Comparison of ENCODE assay signal across 23 cellular contexts in genomic region chr9:136493567-136493971, GRCh38. TPM values are rescaled to one million over a fixed set of nuclear protein-coding genes. Genes with fewer than 3 reads are reported as not detected.
DNase-seq lines count a peak whose midpoint lies in the region; ATAC-seq, FAIRE-seq and TF ChIP-seq lines count a peak whose summit lies in the region.
"Had no signal": no experiment of that assay in that cellular context is flagged by ENCODE, and none has a peak within 500 bp of the region (broad histone marks: within the 10 kb centered on the region; RNA-seq: fewer than 3 reads in every experiment).

No MANE protein-coding gene starts in this region.

- no peak overlapping the region for H3K4me2 ChIP-seq in GM12878 (ENCODE audit: control insufficient read depth, insufficient read depth)

- ATAC-seq in activated naive CD4-positive, alpha-beta T cell treated with anti-CD3 and anti-CD28 coated beads, Interleukin-2, amount 50 U/mL, for 72 hours: peak; percentile 7 to 22
- ATAC-seq in GM12878: peak; percentile 29
- ATAC-seq in effector memory CD8-positive, alpha-beta T cell (replicated peaks): no peak

- no peaks in the 10 kb centered on the region for H3K4me1 ChIP-seq in GM12878 (ENCODE audit: control insufficient read depth, insufficient read depth, low read length)
- peaks cover 0 to 9% (median 3%) of the 10 kb centered on the region in 4 donors for H3K4me1 ChIP-seq in liver (ENCODE audit: control insufficient read depth in 4 of 4, insufficient read depth in 4 of 4, low read length in 3 of 4)

- H3K27ac ChIP-seq in GM12878 (ENCODE audit: control insufficient read depth, insufficient read depth) (no peak overlapping the region), liver (ENCODE audit: low read depth in 1 of 2, low read length in 2 of 2) (peak overlapping the region; percentile 24 to 28), temporal lobe (ENCODE audit: low read depth, low read length) (peak overlapping the region; percentile 74)

- WGBS in GM12878 (ENCODE audit: insufficient coverage, insufficient replicate concordance, low lambda C conversion rate, missing lambda C conversion rate): 73% methylated on average over 7 of the region's 8 CpGs
- WGBS in liver: 87% methylated on average over 8 of the region's 8 CpGs

- POLR2A ChIA-PET in GM12878 (lab: Charles Lee): no interaction called here

- H3K9me3 Mint-ChIP-seq in activated naive CD4-positive, alpha-beta T cell treated with anti-CD3 and anti-CD28 coated beads, Interleukin-2, amount 50 U/mL, for 72 hours: no peaks in the 10 kb centered on the region
- no peaks in the 10 kb centered on the region for H3K9me3 Mint-ChIP-seq in effector memory CD8-positive, alpha-beta T cell
- H3K9me3 Mint-ChIP-seq: activated CD4-positive, alpha-beta T cell treated with anti-CD3 and anti-CD28 coated beads, Interleukin-2, amount 10 ng/mL, durations not matched to agents 7 days and 5 days; dendritic cell treated with granulocyte-macrophage colony-stimulating factor and Interleukin-4, amounts not matched to agents 40 ng/mL and 50 ng/mL, for 4 days; nephron had no signal

- no peaks in the 10 kb centered on the region for H3K27me3 Mint-ChIP-seq in effector memory CD8-positive, alpha-beta T cell
- H3K27me3 Mint-ChIP-seq: activated CD4-positive, alpha-beta T cell treated with anti-CD3 and anti-CD28 coated beads, Interleukin-2, amount 10 ng/mL, durations not matched to agents 7 days and 5 days had no signal

- TF ChIP-seq POLR2A in GM12878 (IDR thresholded peaks at IDR 0.05; ENCODE audit: low read depth, low read length): no peak

- H3K36me3 ChIP-seq in GM12878 (ENCODE audit: control insufficient read depth in 2 of 2, insufficient read depth in 2 of 2, low read length in 1 of 2) (peaks cover 0 to 15% of the 10 kb centered on the region in 2 experiments; a peak in 2 of 4 replicates), liver (ENCODE audit: control insufficient read depth in 4 of 4, insufficient read depth in 3 of 4, low read depth in 1 of 4, low read length in 3 of 4) (peaks cover 5 to 29% (median 13%) of the 10 kb centered on the region in 4 donors)

- TF ChIP-seq CTCF in GM12878 (IDR thresholded peaks at IDR 0.05 in 2 of 3, conservative IDR thresholded peaks at IDR 0.05 in 1 of 3; ENCODE audit: control insufficient read depth in 2 of 3, extremely low read depth in 1 of 3, insufficient read depth in 1 of 3, low read depth in 3 of 3, low read length in 3 of 3) (no peak), liver (IDR thresholded peaks at IDR 0.05; ENCODE audit: low read depth, low read length, missing input control) (no peak)

- CTCF ChIA-PET in GM12878 (lab: Yijun Ruan, JAX): no interaction called here

- intact Hi-C loops in GM12878 (cut with micrococcal nuclease; ENCODE audit: unreplicated experiment): no loop called here

- H3K4me3 Mint-ChIP-seq in effector memory CD8-positive, alpha-beta T cell: no peak overlapping the region
- H3K4me3 Mint-ChIP-seq: activated CD4-positive, alpha-beta T cell treated with anti-CD3 and anti-CD28 coated beads, Interleukin-2, amount 10 ng/mL, durations not matched to agents 7 days and 5 days; dendritic cell treated with granulocyte-macrophage colony-stimulating factor and Interleukin-4, amounts not matched to agents 40 ng/mL and 50 ng/mL, for 4 days; nephron had no signal

- H3K9ac ChIP-seq in GM12878 (ENCODE audit: control insufficient read depth, insufficient read depth, low read length) (no peak overlapping the region), liver (ENCODE audit: low read depth in 1 of 2, low read length in 2 of 2) (no peak overlapping the region)

- H3K36me3 Mint-ChIP-seq in activated naive CD4-positive, alpha-beta T cell treated with anti-CD3 and anti-CD28 coated beads, Interleukin-2, amount 50 U/mL, for 72 hours: no peaks in the 10 kb centered on the region
- H3K36me3 Mint-ChIP-seq in effector memory CD8-positive, alpha-beta T cell (ENCODE audit: insufficient read depth): peaks cover 23% of the 10 kb centered on the region

- RAD21 ChIA-PET in GM12878 (lab: Charles Lee; ENCODE audit: unreplicated experiment): no interaction called here

- H3K27me3 ChIP-seq in GM12878 (replicated peaks in 1 of 2; ENCODE audit: control insufficient read depth in 2 of 2, insufficient read depth in 2 of 2, low read length in 1 of 2) (no peaks in the 10 kb centered on the region), liver (ENCODE audit: control insufficient read depth in 4 of 4, insufficient read depth in 4 of 4, low read length in 3 of 4) (no peaks in the 10 kb centered on the region)

- FAIRE-seq in GM12878 (lab: Jason Lieb, UNC): no peak
- FAIRE-seq: GM19239, islet of Langerhans, small intestine had no signal

- no peak overlapping the region for H3K4me3 ChIP-seq in GM12878
- H3K4me3 ChIP-seq in liver (ENCODE audit: low read depth in 1 of 3, low read length in 3 of 3): no peak overlapping the region

- H2AFZ ChIP-seq in GM12878 (ENCODE audit: control insufficient read depth, low read depth, low read length): no peak overlapping the region

- in situ Hi-C loops in GM12878 (cut with MboI): loop anchor here (5.0 kb wide), 1 partner anchor 134 kb away; no protein-coding TSS in a partner anchor

- BruUV-seq in GM12878 (replicated peaks; lab: Mats Ljungman, UMichigan): no TSS peak

- peaks cover 0 to under 1% of the 10 kb centered on the region in 2 donors for H3K4me1 Mint-ChIP-seq in effector memory CD8-positive, alpha-beta T cell (ENCODE audit: low read depth in 2 of 2)
- H3K4me1 Mint-ChIP-seq: activated CD4-positive, alpha-beta T cell treated with anti-CD3 and anti-CD28 coated beads, Interleukin-2, amount 10 ng/mL, durations not matched to agents 7 days and 5 days had no signal

- H3K79me2 ChIP-seq in GM12878 (ENCODE audit: control insufficient read depth, insufficient read depth, low read length): no peaks in the 10 kb centered on the region

- TF ChIP-seq RAD21 in GM12878 (IDR thresholded peaks at IDR 0.05; ENCODE audit: insufficient read depth, low read depth, low read length) (no peak), liver (IDR thresholded peaks at IDR 0.05) (no peak)

- TF ChIP-seq EP300 in GM12878 (IDR thresholded peaks at IDR 0.05; ENCODE audit: borderline replicate concordance in 1 of 2, control insufficient read depth in 1 of 2, low read depth in 2 of 2, low read length in 2 of 2): no peak

- H3K9me3 ChIP-seq in GM12878 (replicated peaks; ENCODE audit: control insufficient read depth, insufficient read depth, low read length) (no peaks in the 10 kb centered on the region), liver (ENCODE audit: control insufficient read depth in 4 of 4, low read length in 3 of 4) (no peaks in the 10 kb centered on the region)

- H3K27ac Mint-ChIP-seq in activated naive CD4-positive, alpha-beta T cell treated with anti-CD3 and anti-CD28 coated beads, Interleukin-2, amount 50 U/mL, for 72 hours: peak overlapping the region in 1 of 2 donors; percentile 64
- H3K27ac Mint-ChIP-seq in effector memory CD8-positive, alpha-beta T cell: no peak overlapping the region
- H3K27ac Mint-ChIP-seq: activated CD4-positive, alpha-beta T cell treated with anti-CD3 and anti-CD28 coated beads, Interleukin-2, amount 10 ng/mL, durations not matched to agents 7 days and 5 days; dendritic cell treated with granulocyte-macrophage colony-stimulating factor and Interleukin-4, amounts not matched to agents 40 ng/mL and 50 ng/mL, for 4 days; progenitor cell of endocrine pancreas had no signal

- SMC1A ChIA-PET in GM12878 (lab: Charles Lee; ENCODE audit: uncharacterized antibody, unreplicated experiment): no interaction called here

- no peak for DNase-seq in activated naive CD4-positive, alpha-beta T cell treated with anti-CD3 and anti-CD28 coated beads, Interleukin-2, amount 50 U/mL, for 72 hours (ENCODE audit: low spot score in 2 of 2)
- DNase-seq in activated naive CD4-positive, alpha-beta T cell treated with Interleukin-2 at 50 U/mL for 16 hours: no peak
- DNase-seq in GM12878 (ENCODE audit: low read depth, low spot score): no peak
- DNase-seq in effector memory CD8-positive, alpha-beta T cell: no peak
- no peak for DNase-seq in cerebellum (ENCODE audit: low spot score)
- DNase-seq in NCI-H1092 treated with DMSO at 0.1 percent for 48 hours (lab: John Stamatoyannopoulos, UW): no peak
- DNase-seq: activated CD4-positive, alpha-beta T cell treated with anti-CD3 and anti-CD28 coated beads, Interleukin-2, amount 10 ng/mL, durations not matched to agents 7 days and 5 days; activated effector memory CD4-positive, alpha-beta T cell treated with Interleukin-2 at 50 U/mL for 16 hours; foreskin melanocyte; mesendoderm; NCI-H1436 treated with DMSO at 0.1 percent for 48 hours; NCI-H2171 treated with DMSO at 0.1 percent for 48 hours; NCI-H526 treated with DMSO at 0.1 percent for 48 hours; SIG-M5; small intestine; stimulated activated naive CD4-positive, alpha-beta T cell had no signal

- no peaks in the 10 kb centered on the region for H4K20me1 ChIP-seq in GM12878 (ENCODE audit: control insufficient read depth, insufficient read depth)

RNA-seq across cellular contexts. Expression of gene SEC16A, which starts 10.7 kb away (rescaled TPM):
- total RNA-seq in activated naive CD4-positive, alpha-beta T cell treated with anti-CD3 and anti-CD28 coated beads, Interleukin-2, amount 50 U/mL, for 72 hours: 10 to 100 TPM; 56.6 to 79.5 TPM
- 45.7 and 51.6 TPM in 2 replicates for total RNA-seq in GM12878 (2013; cell fraction: nucleolus; rRNA removed)
- total RNA-seq in GM12878 (2014; rRNA removed): 14.7 and 17.6 TPM in 2 replicates
- total RNA-seq in GM12878 (2014; rRNA removed; fragmentation: Illumina TruSeq; extraction: Trizol): 8.3 and 10.0 TPM in 2 replicates
- 52.6 and 59.1 TPM in 2 replicates for total RNA-seq in GM12878 (2021)
- 36.4 TPM for polyA plus RNA-seq in GM12878 (2011; ENCODE audit: low read depth)
- polyA plus RNA-seq in GM12878 (2011; rRNA removed): 7.3 and 9.9 TPM in 2 replicates
- 12.3 and 18.3 TPM in 2 replicates for polyA plus RNA-seq in GM12878 (2011; cell fraction: cytosol; rRNA removed)
- 44.9 and 59.4 TPM in 2 replicates for polyA plus RNA-seq in GM12878 (2011; cell fraction: nucleus; rRNA removed)
- 40.1 and 41.6 TPM in 2 replicates for polyA plus RNA-seq in GM12878 (2012)
- 26.5 and 36.0 TPM in 2 replicates for polyA plus RNA-seq in GM12878 (2014; fragmentation: Illumina TruSeq; extraction: Trizol)
- 10 to 100 TPM; 12.4 to 16.6 TPM for polyA plus RNA-seq in GM12878 (2014; fragmentation: Nextera tagmentation; extraction: Ambion mirVana)
- polyA plus RNA-seq in GM12878 (2014; rRNA removed): 25.9 and 28.0 TPM in 2 replicates
- 10 to 100 TPM; 44.6 to 44.7 TPM for polyA plus RNA-seq in GM12878 (2016; fragmentation: Nextera tagmentation; extraction: Ambion mirVana)
- polyA minus RNA-seq in GM12878 (2011; rRNA and poly(A)+ RNA removed): 9.8 and 13.4 TPM in 2 replicates
- 19.6 and 20.7 TPM in 2 replicates for polyA minus RNA-seq in GM12878 (2011; cell fraction: cytosol; rRNA and poly(A)+ RNA removed)
- polyA minus RNA-seq in GM12878 (2011; cell fraction: nucleus; rRNA and poly(A)+ RNA removed): 11.8 and 19.4 TPM in 2 replicates
- total RNA-seq in liver: 10 to 100 TPM; 21.7 to 96.1 TPM
- polyA plus RNA-seq in liver: 10 to 100 TPM; 43.3 to 88.7 TPM
- 20.7 TPM for total RNA-seq in temporal lobe
- total RNA-seq in cerebellum: 18.4 TPM

RNA-seq across cellular contexts. Expression of gene NOTCH1, which starts 52.3 kb away (rescaled TPM):
- total RNA-seq in activated naive CD4-positive, alpha-beta T cell treated with anti-CD3 and anti-CD28 coated beads, Interleukin-2, amount 50 U/mL, for 72 hours: 10 to 100 TPM; 76.4 to 85.5 TPM
- 114 and 132 TPM in 2 replicates for total RNA-seq in GM12878 (2013; cell fraction: nucleolus; rRNA removed)
- total RNA-seq in GM12878 (2014; rRNA removed) (6.9 and 9.7 TPM in 2 replicates), GM12878 (2014; rRNA removed; fragmentation: Illumina TruSeq; extraction: Trizol) (1.8 and 2.5 TPM in 2 replicates), GM12878 (2021) (38.6 and 40.0 TPM in 2 replicates), liver (10 to 100 TPM in 1 of 2 donors, 1 to 10 TPM in 1; 9.4 to 22.3 TPM), temporal lobe (29.0 TPM), cerebellum (35.2 TPM)
- 2.6 TPM for polyA plus RNA-seq in GM12878 (2011; ENCODE audit: low read depth)
- polyA plus RNA-seq in GM12878 (2011; rRNA removed) (1.4 TPM in 2 replicates), GM12878 (2014; fragmentation: Illumina TruSeq; extraction: Trizol) (1.1 and 2.7 TPM in 2 replicates), GM12878 (2014; fragmentation: Nextera tagmentation; extraction: Ambion mirVana) (under 1 TPM; 0.02 to 0.24 TPM), GM12878 (2014; rRNA removed) (12.4 and 12.7 TPM in 2 replicates), GM12878 (2016; fragmentation: Nextera tagmentation; extraction: Ambion mirVana) (1 to 10 TPM; 4.7 to 6.8 TPM), liver (1 to 10 TPM; 2.4 to 7.5 TPM)
- 4.7 and 4.9 TPM in 2 replicates for polyA plus RNA-seq in GM12878 (2011; cell fraction: cytosol; rRNA removed)
- polyA plus RNA-seq in GM12878 (2011; cell fraction: nucleus; rRNA removed): 31.3 and 51.1 TPM in 2 replicates
- 7.3 and 8.7 TPM in 2 replicates for polyA plus RNA-seq in GM12878 (2012)
- 4.2 and 12.3 TPM in 2 replicates for polyA minus RNA-seq in GM12878 (2011; rRNA and poly(A)+ RNA removed)
- 20.2 and 32.2 TPM in 2 replicates for polyA minus RNA-seq in GM12878 (2011; cell fraction: cytosol; rRNA and poly(A)+ RNA removed)
- polyA minus RNA-seq in GM12878 (2011; cell fraction: nucleus; rRNA and poly(A)+ RNA removed): 14.4 and 23.8 TPM in 2 replicates

RNA-seq across cellular contexts. Expression of gene INPP5E, which starts 53.9 kb away (rescaled TPM):
- 10 to 100 TPM; 14.4 to 16.0 TPM for total RNA-seq in activated naive CD4-positive, alpha-beta T cell treated with anti-CD3 and anti-CD28 coated beads, Interleukin-2, amount 50 U/mL, for 72 hours
- total RNA-seq in GM12878 (2013; cell fraction: nucleolus; rRNA removed): 32.3 and 36.3 TPM in 2 replicates
- 6.6 and 7.4 TPM in 2 replicates for total RNA-seq in GM12878 (2014; rRNA removed)
- total RNA-seq in GM12878 (2014; rRNA removed; fragmentation: Illumina TruSeq; extraction: Trizol): 3.4 and 3.6 TPM in 2 replicates
- total RNA-seq in GM12878 (2021): 13.0 and 15.6 TPM in 2 replicates
- polyA plus RNA-seq in GM12878 (2011; ENCODE audit: low read depth): 2.8 TPM
- polyA plus RNA-seq in GM12878 (2011; rRNA removed): 4.6 and 7.1 TPM in 2 replicates
- 8.6 and 10.4 TPM in 2 replicates for polyA plus RNA-seq in GM12878 (2011; cell fraction: cytosol; rRNA removed)
- 78.9 and 90.5 TPM in 2 replicates for polyA plus RNA-seq in GM12878 (2011; cell fraction: nucleus; rRNA removed)
- polyA plus RNA-seq in GM12878 (2012): 8.4 and 9.5 TPM in 2 replicates
- polyA plus RNA-seq in GM12878 (2014; fragmentation: Illumina TruSeq; extraction: Trizol): 2.1 and 3.4 TPM in 2 replicates
- polyA plus RNA-seq in GM12878 (2014; fragmentation: Nextera tagmentation; extraction: Ambion mirVana): 1 to 10 TPM in 1 of 2 experiments, under 1 TPM in 1; 0.24 to 1.2 TPM
- polyA plus RNA-seq in GM12878 (2014; rRNA removed): 14.8 and 16.0 TPM in 2 replicates
- polyA plus RNA-seq in GM12878 (2016; fragmentation: Nextera tagmentation; extraction: Ambion mirVana): 1 to 10 TPM; 4.7 to 5.9 TPM
- polyA minus RNA-seq in GM12878 (2011; rRNA and poly(A)+ RNA removed): 4.3 and 8.1 TPM in 2 replicates
- polyA minus RNA-seq in GM12878 (2011; cell fraction: cytosol; rRNA and poly(A)+ RNA removed): 4.1 and 4.8 TPM in 2 replicates
- 10.2 and 17.1 TPM in 2 replicates for polyA minus RNA-seq in GM12878 (2011; cell fraction: nucleus; rRNA and poly(A)+ RNA removed)
- total RNA-seq in liver: 1 to 10 TPM; 3.1 to 3.3 TPM
- 1 to 10 TPM; 1.0 to 2.7 TPM for polyA plus RNA-seq in liver
- total RNA-seq in temporal lobe: 9.6 TPM
- total RNA-seq in cerebellum: 11.1 TPM
